ENCODE assay signal across 1 cellular context in genomic region chr5:72503888-72504491, GRCh38.
TF ChIP-seq lines count a peak whose summit lies in the region.

No MANE protein-coding gene starts in this region.

TF ChIP-seq in K562, 482 proteins besides CTCF, POLR2A, EP300 and RAD21 (continued from another document and continues in another):
- TF ChIP-seq, protein P1, sequence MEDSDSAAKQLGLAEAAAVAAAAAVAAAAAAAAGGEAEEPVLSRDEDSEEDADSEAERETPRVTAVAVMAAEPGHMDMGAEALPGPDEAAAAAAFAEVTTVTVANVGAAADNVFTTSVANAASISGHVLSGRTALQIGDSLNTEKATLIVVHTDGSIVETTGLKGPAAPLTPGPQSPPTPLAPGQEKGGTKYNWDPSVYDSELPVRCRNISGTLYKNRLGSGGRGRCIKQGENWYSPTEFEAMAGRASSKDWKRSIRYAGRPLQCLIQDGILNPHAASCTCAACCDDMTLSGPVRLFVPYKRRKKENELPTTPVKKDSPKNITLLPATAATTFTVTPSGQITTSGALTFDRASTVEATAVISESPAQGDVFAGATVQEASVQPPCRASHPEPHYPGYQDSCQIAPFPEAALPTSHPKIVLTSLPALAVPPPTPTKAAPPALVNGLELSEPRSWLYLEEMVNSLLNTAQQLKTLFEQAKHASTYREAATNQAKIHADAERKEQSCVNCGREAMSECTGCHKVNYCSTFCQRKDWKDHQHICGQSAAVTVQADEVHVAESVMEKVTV (CRISPR knock-in tag; IDR thresholded peaks at IDR 0.05): no peak
- TF ChIP-seq SOX6 (IDR thresholded peaks at IDR 0.05) (no peak), LEF1 (IDR thresholded peaks at IDR 0.05) (peak; percentile 50), ZNF121 (CRISPR knock-in tag; conservative IDR thresholded peaks at IDR 0.05) (no peak), ZNF778 (CRISPR knock-in tag; IDR thresholded peaks at IDR 0.05) (no peak), TEAD4 (IDR thresholded peaks at IDR 0.05; ENCODE audit: low read length) (peak; percentile 18; the same call in 1 of the 2 replicates), TEAD4 (CRISPR knock-in tag; IDR thresholded peaks at IDR 0.05; ENCODE audit: borderline replicate concordance) (no peak), HMG20A (CRISPR knock-in tag; conservative IDR thresholded peaks at IDR 0.05) (no peak), HNRNPL (IDR thresholded peaks at IDR 0.05; ENCODE audit: low read depth, low read length) (no peak), KDM4B (IDR thresholded peaks at IDR 0.05; ENCODE audit: borderline replicate concordance in 2 of 2, low read depth in 1 of 2) (no peak), ZNF239 (CRISPR knock-in tag; IDR thresholded peaks at IDR 0.05) (no peak), ZNF217 (CRISPR knock-in tag; IDR thresholded peaks at IDR 0.05) (no peak), KLF13 (tag; IDR thresholded peaks at IDR 0.05; ENCODE audit: borderline replicate concordance, low read depth) (no peak), BDP1 (IDR thresholded peaks at IDR 0.05; ENCODE audit: insufficient read depth, insufficient read length) (no peak), ZNF583 (CRISPR knock-in tag; IDR thresholded peaks at IDR 0.05) (no peak), ZNF740 (CRISPR knock-in tag; IDR thresholded peaks at IDR 0.05) (no peak), ZNF740 (tag; IDR thresholded peaks at IDR 0.05) (no peak), ESRRA (IDR thresholded peaks at IDR 0.05; ENCODE audit: borderline replicate concordance, low read depth) (0 out of 2 replicates have a peak, but pooled peaks have one; percentile 16), ZNF146 (CRISPR knock-in tag; IDR thresholded peaks at IDR 0.05; ENCODE audit: unreplicated experiment) (no peak), ZBTB17 (CRISPR knock-in tag; IDR thresholded peaks at IDR 0.05) (no peak), ZNF143 (CRISPR knock-in tag; IDR thresholded peaks at IDR 0.05) (no peak), CC2D1A (IDR thresholded peaks at IDR 0.05) (no peak), GTF3C2 (IDR thresholded peaks at IDR 0.05; ENCODE audit: borderline replicate concordance, extremely low read depth, insufficient read length) (no peak), CBX8 (IDR thresholded peaks at IDR 0.05; ENCODE audit: borderline replicate concordance, extremely low read depth, low read depth, low read length, poor library complexity, severe bottlenecking) (no peak), ZBTB11 (CRISPR knock-in tag; IDR thresholded peaks at IDR 0.05) (no peak), ZKSCAN8 (CRISPR knock-in tag; IDR thresholded peaks at IDR 0.05) (no peak), SMARCA4 (IDR thresholded peaks at IDR 0.05) (peak; percentile 72; the same call in 1 of the 2 replicates), RBM17 (IDR thresholded peaks at IDR 0.05; ENCODE audit: borderline replicate concordance, low read depth, low read length) (no peak), KAT7 (CRISPR knock-in tag; IDR thresholded peaks at IDR 0.05; ENCODE audit: borderline replicate concordance) (no peak), HDAC6 (IDR thresholded peaks at IDR 0.05; ENCODE audit: low read depth, low read length) (no peak), XRCC4 (IDR thresholded peaks at IDR 0.05; ENCODE audit: extremely low read depth, insufficient read depth, insufficient read length) (no peak), ZFP30 (CRISPR knock-in tag; IDR thresholded peaks at IDR 0.05; ENCODE audit: borderline replicate concordance) (no peak), TAF7 (tag; IDR thresholded peaks at IDR 0.05) (no peak), HNRNPH1 (optimal IDR thresholded peaks at IDR 0.05; ENCODE audit: low read depth, low read length) (no peak), ZNF407 (IDR thresholded peaks at IDR 0.05; ENCODE audit: low read depth) (no peak), PYGO2 (tag; IDR thresholded peaks at IDR 0.05) (no peak)
- TF ChIP-seq, protein P2, sequence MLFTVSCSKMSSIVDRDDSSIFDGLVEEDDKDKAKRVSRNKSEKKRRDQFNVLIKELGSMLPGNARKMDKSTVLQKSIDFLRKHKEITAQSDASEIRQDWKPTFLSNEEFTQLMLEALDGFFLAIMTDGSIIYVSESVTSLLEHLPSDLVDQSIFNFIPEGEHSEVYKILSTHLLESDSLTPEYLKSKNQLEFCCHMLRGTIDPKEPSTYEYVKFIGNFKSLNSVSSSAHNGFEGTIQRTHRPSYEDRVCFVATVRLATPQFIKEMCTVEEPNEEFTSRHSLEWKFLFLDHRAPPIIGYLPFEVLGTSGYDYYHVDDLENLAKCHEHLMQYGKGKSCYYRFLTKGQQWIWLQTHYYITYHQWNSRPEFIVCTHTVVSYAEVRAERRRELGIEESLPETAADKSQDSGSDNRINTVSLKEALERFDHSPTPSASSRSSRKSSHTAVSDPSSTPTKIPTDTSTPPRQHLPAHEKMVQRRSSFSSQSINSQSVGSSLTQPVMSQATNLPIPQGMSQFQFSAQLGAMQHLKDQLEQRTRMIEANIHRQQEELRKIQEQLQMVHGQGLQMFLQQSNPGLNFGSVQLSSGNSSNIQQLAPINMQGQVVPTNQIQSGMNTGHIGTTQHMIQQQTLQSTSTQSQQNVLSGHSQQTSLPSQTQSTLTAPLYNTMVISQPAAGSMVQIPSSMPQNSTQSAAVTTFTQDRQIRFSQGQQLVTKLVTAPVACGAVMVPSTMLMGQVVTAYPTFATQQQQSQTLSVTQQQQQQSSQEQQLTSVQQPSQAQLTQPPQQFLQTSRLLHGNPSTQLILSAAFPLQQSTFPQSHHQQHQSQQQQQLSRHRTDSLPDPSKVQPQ (CRISPR knock-in tag; IDR thresholded peaks at IDR 0.05; ENCODE audit: borderline replicate concordance): no peak
- TF ChIP-seq, protein P3, sequence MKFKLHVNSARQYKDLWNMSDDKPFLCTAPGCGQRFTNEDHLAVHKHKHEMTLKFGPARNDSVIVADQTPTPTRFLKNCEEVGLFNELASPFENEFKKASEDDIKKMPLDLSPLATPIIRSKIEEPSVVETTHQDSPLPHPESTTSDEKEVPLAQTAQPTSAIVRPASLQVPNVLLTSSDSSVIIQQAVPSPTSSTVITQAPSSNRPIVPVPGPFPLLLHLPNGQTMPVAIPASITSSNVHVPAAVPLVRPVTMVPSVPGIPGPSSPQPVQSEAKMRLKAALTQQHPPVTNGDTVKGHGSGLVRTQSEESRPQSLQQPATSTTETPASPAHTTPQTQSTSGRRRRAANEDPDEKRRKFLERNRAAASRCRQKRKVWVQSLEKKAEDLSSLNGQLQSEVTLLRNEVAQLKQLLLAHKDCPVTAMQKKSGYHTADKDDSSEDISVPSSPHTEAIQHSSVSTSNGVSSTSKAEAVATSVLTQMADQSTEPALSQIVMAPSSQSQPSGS (CRISPR knock-in tag; IDR thresholded peaks at IDR 0.05): no peak
- TF ChIP-seq, protein P4, sequence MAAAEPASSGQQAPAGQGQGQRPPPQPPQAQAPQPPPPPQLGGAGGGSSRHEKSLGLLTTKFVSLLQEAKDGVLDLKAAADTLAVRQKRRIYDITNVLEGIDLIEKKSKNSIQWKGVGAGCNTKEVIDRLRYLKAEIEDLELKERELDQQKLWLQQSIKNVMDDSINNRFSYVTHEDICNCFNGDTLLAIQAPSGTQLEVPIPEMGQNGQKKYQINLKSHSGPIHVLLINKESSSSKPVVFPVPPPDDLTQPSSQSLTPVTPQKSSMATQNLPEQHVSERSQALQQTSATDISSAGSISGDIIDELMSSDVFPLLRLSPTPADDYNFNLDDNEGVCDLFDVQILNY (CRISPR knock-in tag; IDR thresholded peaks at IDR 0.05): no peak
